ENCODE assay signal across 19 cellular contexts in the genomic region with DNA sequence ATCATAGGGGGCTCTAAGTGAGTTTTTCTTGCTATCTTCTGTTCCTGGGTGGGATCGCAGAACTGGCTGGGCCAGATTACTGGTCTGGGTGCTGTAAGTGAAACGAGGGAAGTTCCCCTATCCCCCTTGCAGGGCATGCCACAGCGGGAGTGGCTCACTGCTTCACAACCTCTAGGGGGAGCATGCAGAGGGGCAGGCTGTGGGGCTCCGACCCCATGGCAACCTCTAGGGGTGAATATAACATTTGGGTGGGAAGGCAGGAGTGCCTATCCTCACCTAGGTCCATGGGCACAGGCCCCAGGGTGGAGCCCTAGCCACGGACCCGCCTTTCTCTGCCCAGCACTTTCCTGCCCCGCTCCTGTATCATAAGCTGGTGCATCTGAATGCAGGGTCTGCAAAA. TPM values are rescaled to one million over a fixed set of nuclear protein-coding genes. Genes with fewer than 3 reads are reported as not detected.
DNase-seq lines count a peak whose midpoint lies in the region; ATAC-seq and TF ChIP-seq lines count a peak whose summit lies in the region.
"Had no signal": no experiment of that assay in that cellular context is flagged by ENCODE, and none has a peak within 500 bp of the region (broad histone marks: within the 10 kb centered on the region; RNA-seq: fewer than 3 reads in every experiment).

No MANE protein-coding gene starts in this region.

- WGBS in tibial nerve, 2 donors: 68 to 78% methylated on average over 6 to 7 of the region's 7 CpGs

- no peak overlapping the region for H3K4me3 Mint-ChIP-seq in GM23338
- H3K4me3 Mint-ChIP-seq: activated T-cell treated with anti-CD3 and anti-CD28 coated beads, Interleukin-2, amount 50 U/mL, for 24 hours; T-helper 1 cell treated with Interleukin-12 subunit alpha and Interleukin-12 subunit beta and Interleukin-4 antibody, amounts not matched to agents 30 μg/mL and 1 μg/mL, for 36 hours had no signal

- no peak for TF ChIP-seq EP300 in tibial nerve (IDR thresholded peaks at IDR 0.05)

- no peaks in the 10 kb centered on the region for H4K20me1 ChIP-seq in GM23338 (replicated peaks; ENCODE audit: insufficient read depth)

- H3K36me3 ChIP-seq in GM23338 (ENCODE audit: insufficient read depth) (no peaks in the 10 kb centered on the region), tibial nerve (no peaks in the 10 kb centered on the region)
- H3K36me3 ChIP-seq: cardiac muscle cell, prostate gland had no signal

- peaks cover 8% of the 10 kb centered on the region for H3K27me3 Mint-ChIP-seq in GM23338 (ENCODE audit: insufficient read depth, low read depth, poor library complexity)
- H3K27me3 Mint-ChIP-seq: CD4-positive, CD25-positive, alpha-beta regulatory T cell had no signal

- peak; percentile 15; the same call in 1 of the 3 replicates for ATAC-seq in GM23338
- no peak for ATAC-seq in HG03280 (IDR thresholded peaks at IDR 0.05; ENCODE audit: unreplicated experiment)
- ATAC-seq: activated naive CD4-positive, alpha-beta T cell treated with anti-CD3 and anti-CD28 coated beads, Interleukin-2, amount 50 U/mL, for 72 hours had no signal

- H3K9me2 ChIP-seq in GM23338 (ENCODE audit: insufficient read depth): no peaks in the 10 kb centered on the region

- H3K4me2 ChIP-seq in GM23338: no peak overlapping the region

- peaks cover 8% of the 10 kb centered on the region for H3K79me2 ChIP-seq in GM23338 (replicated peaks; ENCODE audit: insufficient read depth)

- peak; percentile 37 to 48; a peak in 3 of 4 replicates for TF ChIP-seq CTCF in GM23338 (conservative IDR thresholded peaks at IDR 0.05; ENCODE audit: low read depth in 2 of 2)
- no peak for TF ChIP-seq CTCF in tibial nerve (IDR thresholded peaks at IDR 0.05)

- peaks cover 31% of the 10 kb centered on the region for H3K9me3 Mint-ChIP-seq in GM23338
- H3K9me3 Mint-ChIP-seq: activated T-cell treated with anti-CD3 and anti-CD28 coated beads, Interleukin-2, amount 50 U/mL, for 24 hours had no signal

- H3K9me3 ChIP-seq in tibial nerve: no peaks in the 10 kb centered on the region
- H3K9me3 ChIP-seq: prostate gland had no signal

- H3K27me3 ChIP-seq in GM23338 (ENCODE audit: insufficient read depth) (no peaks in the 10 kb centered on the region), tibial nerve (no peaks in the 10 kb centered on the region)
- H3K27me3 ChIP-seq: cardiac muscle cell had no signal

- peaks cover 5% of the 10 kb centered on the region; the same call in 1 of the 3 replicates for H3K4me1 Mint-ChIP-seq in GM23338

- no peak overlapping the region for H3K27ac Mint-ChIP-seq in GM23338
- H3K27ac Mint-ChIP-seq: activated naive CD4-positive, alpha-beta T cell treated with anti-CD3 and anti-CD28 coated beads, Interleukin-2, amount 50 U/mL, for 72 hours; activated T-cell treated with anti-CD3 and anti-CD28 coated beads, Interleukin-2, amount 50 U/mL, for 24 hours; CD4-positive, CD25-positive, alpha-beta regulatory T cell; T-helper 1 cell treated with Interleukin-12 subunit alpha and Interleukin-12 subunit beta and Interleukin-4 antibody, amounts not matched to agents 30 μg/mL and 1 μg/mL, for 36 hours had no signal

- H3K36me3 Mint-ChIP-seq in GM23338 (ENCODE audit: low read depth): no peaks in the 10 kb centered on the region; the same call in 2 of the 3 replicates
- H3K36me3 Mint-ChIP-seq: CD4-positive, CD25-positive, alpha-beta regulatory T cell had no signal

- DNase-seq in NCI-H345 (lab: John Stamatoyannopoulos, UW) (peak; percentile 0), NCI-H345 treated with DMSO at 0.1 percent for 48 hours (lab: John Stamatoyannopoulos, UW; ENCODE audit: unreplicated experiment) (no peak), GM23338 (ENCODE audit: low spot score) (peak; percentile 48), OCI-M1 (lab: John Stamatoyannopoulos, UW) (peak; percentile 1), islet precursor cell (peak; percentile 41), tibial nerve (ENCODE audit: low spot score in 2 of 2) (no peak)
- no peak for DNase-seq in effector CD8-positive, alpha-beta T cell (lab: John Stamatoyannopoulos, UW)
- DNase-seq: activated CD4-positive, CD25-positive, alpha-beta regulatory T cell treated with anti-CD3 and anti-CD28 coated beads, Interleukin-2, amount 50 U/mL, for 72 hours; activated T-cell treated with anti-CD3 and anti-CD28 coated beads, Interleukin-2, amount 50 U/mL, for 24 hours; effector memory CD4-positive, alpha-beta T cell; EL; NCI-H1417 treated with DMSO at 0.1 percent for 48 hours; substantia nigra had no signal

- H3F3A ChIP-seq in GM23338 (replicated peaks; ENCODE audit: low read depth): no peaks in the 10 kb centered on the region

- no peak for TF ChIP-seq POLR2A in tibial nerve (IDR thresholded peaks at IDR 0.05)

- no peak overlapping the region for H2AFZ ChIP-seq in GM23338

- H3K4me3 ChIP-seq in GM23338: no peak overlapping the region
- no peak overlapping the region for H3K4me3 ChIP-seq in tibial nerve
- H3K4me3 ChIP-seq: cardiac muscle cell, prostate gland had no signal

- no peaks in the 10 kb centered on the region for H3K4me1 ChIP-seq in GM23338 (ENCODE audit: insufficient read depth)
- H3K4me1 ChIP-seq in tibial nerve: peaks cover 0 to 16% (median 4%) of the 10 kb centered on the region in 4 donors
- H3K4me1 ChIP-seq: prostate gland had no signal

- H3K27ac ChIP-seq in GM23338 (ENCODE audit: low read depth) (no peak overlapping the region), tibial nerve (no peak overlapping the region)
- H3K27ac ChIP-seq: cardiac muscle cell, prostate gland had no signal

TF ChIP-seq in GM23338, 12 proteins besides CTCF, POLR2A, EP300 and RAD21:
- TF ChIP-seq STAT1 (IDR thresholded peaks at IDR 0.05; ENCODE audit: unreplicated experiment): no peak

RNA-seq across cellular contexts. Expression of gene RRAGB, which starts 1.7 kb away (rescaled TPM):
- 6.0 and 10.1 TPM in 2 replicates for total RNA-seq in GM23338 (2014; rRNA removed; shearing (Covaris generic))
- polyA plus RNA-seq in GM23338 (2016; fragmentation: Nextera tagmentation; extraction: Ambion mirVana): 5.0 and 7.9 TPM in 2 replicates
- total RNA-seq in tibial nerve: 10 to 100 TPM; 24.3 to 54.6 (median 37.1) TPM

Comparison
In these comparisons a context has a peak if more than half of its experiments do, and no peak if none do; other contexts are left out.
1. DNase-seq: peak in NCI-H345 (single experiment), GM23338 (single experiment), OCI-M1 (single experiment) and islet precursor cell (single experiment); none in NCI-H345 treated with DMSO at 0.1 percent for 48 hours (single experiment), effector CD8-positive, alpha-beta T cell (single experiment) and tibial nerve (0 of 2).
2. CTCF ChIP-seq: peak in GM23338 (2 of 2); none in tibial nerve (0 of 5).